38 cellular contexts compared by ENCODE assay signal in genomic region chr9:100785946-100786345, GRCh38.
"Had no signal": no experiment of that assay in that cellular context is flagged by ENCODE, and none has a peak within 500 bp of the region (broad histone marks: within the 10 kb centered on the region; RNA-seq: fewer than 3 reads in every experiment).

No MANE protein-coding gene starts in this region.

- H3K27me3 Mint-ChIP-seq: activated naive CD4-positive, alpha-beta T cell treated with anti-CD3 and anti-CD28 coated beads, Interleukin-2, amount 10 ng/mL, durations not matched to agents 7 days and 5 days; activated naive CD4-positive, alpha-beta T cell treated with anti-CD3 and anti-CD28 coated beads, Interleukin-2, amount 50 U/mL, for 24 hours; activated naive CD8-positive, alpha-beta T cell; activated naive CD8-positive, alpha-beta T cell treated with anti-CD3 and anti-CD28 coated beads for 36 hours; activated naive CD8-positive, alpha-beta T cell treated with anti-CD3 and anti-CD28 coated beads, Interleukin-2, amount 10 ng/mL, durations not matched to agents 7 days and 5 days; activated naive CD8-positive, alpha-beta T cell treated with anti-CD3 and anti-CD28 coated beads, Interleukin-2, amount 50 U/mL, for 24 hours; activated T-cell treated with anti-CD3 and anti-CD28 coated beads, Interleukin-2, amount 50 U/mL, for 24 hours; activated T-helper 17 cell treated with anti-CD3 and anti-CD28 coated beads, Interleukin-2, amount 50 U/mL, for 72 hours; brain; central memory CD8-positive, alpha-beta T cell had no signal

- H3K27ac Mint-ChIP-seq: activated naive CD4-positive, alpha-beta T cell treated with anti-CD3 and anti-CD28 coated beads for 36 hours; activated naive CD4-positive, alpha-beta T cell treated with anti-CD3 and anti-CD28 coated beads, Interleukin-2, amount 10 ng/mL, durations not matched to agents 7 days and 5 days; activated naive CD4-positive, alpha-beta T cell treated with anti-CD3 and anti-CD28 coated beads, Interleukin-2, amount 50 U/mL, for 24 hours; activated naive CD4-positive, alpha-beta T cell treated with anti-CD3 and anti-CD28 coated beads, Interleukin-2, amount 50 U/mL, for 72 hours; activated naive CD8-positive, alpha-beta T cell; activated naive CD8-positive, alpha-beta T cell treated with anti-CD3 and anti-CD28 coated beads for 36 hours; activated naive CD8-positive, alpha-beta T cell treated with anti-CD3 and anti-CD28 coated beads, Interleukin-2, amount 10 ng/mL, durations not matched to agents 7 days and 5 days; activated naive CD8-positive, alpha-beta T cell treated with anti-CD3 and anti-CD28 coated beads, Interleukin-2, amount 50 U/mL, for 24 hours; activated T-cell treated with anti-CD3 and anti-CD28 coated beads, Interleukin-2, amount 50 U/mL, for 24 hours; activated T-cell treated with anti-CD3 and anti-CD28 coated beads, Interleukin-2, amount 50 U/mL, for 72 hours; activated T-helper 1 cell treated with anti-CD3 and anti-CD28 coated beads, Interleukin-12 subunit alpha, Interleukin-12 subunit beta, Interleukin-2, Interleukin-4 antibody, amounts not matched to agents 30 ng/mL and 10 ng/mL and 1 ng/mL, durations not matched to agents 14 hours and 24 hours and 36 hours; activated T-helper 17 cell treated with anti-CD3 and anti-CD28 coated beads, Interleukin-2, amount 50 U/mL, for 72 hours; activated T-helper 2 cell treated with anti-CD3 and anti-CD28 coated beads, Interferon-gamma antibody, Interleukin-2, Interleukin-4, amounts not matched to agents 10 μg/mL and 5 μg/mL and 100 μg/mL, durations not matched to agents 14 hours and 24 hours and 36 hours had no signal

- H3K9me3 ChIP-seq: adrenal gland, body of pancreas had no signal

- ATAC-seq: activated naive CD4-positive, alpha-beta T cell treated with anti-CD3 and anti-CD28 coated beads, Interleukin-2, amount 50 U/mL, for 72 hours; activated naive CD8-positive, alpha-beta T cell treated with anti-CD3 and anti-CD28 coated beads, Interleukin-2, amount 50 U/mL, for 24 hours; activated T-cell treated with anti-CD3 and anti-CD28 coated beads, Interleukin-2, amount 50 U/mL, for 4 hours; activated T-cell treated with anti-CD3 and anti-CD28 coated beads, Interleukin-2, amount 50 U/mL, for 72 hours; activated T-helper 17 cell treated with anti-CD3 and anti-CD28 coated beads, Interleukin-2, amount 50 U/mL, for 72 hours; body of pancreas had no signal

- H3K36me3 Mint-ChIP-seq: activated naive CD4-positive, alpha-beta T cell treated with anti-CD3 and anti-CD28 coated beads, Interleukin-2, amount 10 ng/mL, durations not matched to agents 7 days and 5 days; activated naive CD4-positive, alpha-beta T cell treated with anti-CD3 and anti-CD28 coated beads, Interleukin-2, amount 50 U/mL, for 24 hours; activated naive CD4-positive, alpha-beta T cell treated with anti-CD3 and anti-CD28 coated beads, Interleukin-2, amount 50 U/mL, for 72 hours; activated naive CD8-positive, alpha-beta T cell; activated naive CD8-positive, alpha-beta T cell treated with anti-CD3 and anti-CD28 coated beads for 36 hours; activated naive CD8-positive, alpha-beta T cell treated with anti-CD3 and anti-CD28 coated beads, Interleukin-2, amount 10 ng/mL, durations not matched to agents 7 days and 5 days; brain had no signal

- DNase-seq: activated effector memory CD4-positive, alpha-beta T cell treated with anti-CD3 and anti-CD28 coated beads, Interleukin-2, amount 50 U/mL, for 16 hours; activated effector memory CD4-positive, alpha-beta T cell treated with Interleukin-2 at 50 U/mL for 16 hours; activated gamma-delta T cell; activated gamma-delta T cell treated with Interleukin-2 at 50 U/mL for 16 hours; activated naive CD4-positive, alpha-beta T cell; activated naive CD4-positive, alpha-beta T cell treated with anti-CD3 and anti-CD28 coated beads for 36 hours; activated naive CD4-positive, alpha-beta T cell treated with anti-CD3 and anti-CD28 coated beads, Interleukin-2, amount 10 ng/mL, durations not matched to agents 7 days and 5 days; activated naive CD4-positive, alpha-beta T cell treated with anti-CD3 and anti-CD28 coated beads, Interleukin-2, amount 50 U/mL, for 16 hours; activated naive CD4-positive, alpha-beta T cell treated with Interleukin-2 at 50 U/mL for 16 hours; activated naive CD8-positive, alpha-beta T cell treated with anti-CD3 and anti-CD28 coated beads for 36 hours; activated naive CD8-positive, alpha-beta T cell treated with anti-CD3 and anti-CD28 coated beads, Interleukin-2, amount 10 ng/mL, durations not matched to agents 7 days and 5 days; activated naive CD8-positive, alpha-beta T cell treated with anti-CD3 and anti-CD28 coated beads, Interleukin-2, amount 50 U/mL, for 24 hours; activated T-cell treated with anti-CD3 and anti-CD28 coated beads, Interleukin-2, amount 50 U/mL, for 1 hour; activated T-cell treated with anti-CD3 and anti-CD28 coated beads, Interleukin-2, amount 50 U/mL, for 24 hours; activated T-cell treated with anti-CD3 and anti-CD28 coated beads, Interleukin-2, amount 50 U/mL, for 4 hours; activated T-cell treated with anti-CD3 and anti-CD28 coated beads, Interleukin-2, amount 50 U/mL, for 48 hours; activated T-cell treated with anti-CD3 and anti-CD28 coated beads, Interleukin-2, amount 50 U/mL, for 72 hours; adrenal gland; amniotic stem cell; amygdala; anterior cingulate cortex; aorta; body of pancreas; brain microvascular endothelial cell; caudate nucleus; central memory CD4-positive, alpha-beta T cell; cerebellar nuclear complex had no signal

- H3K36me3 ChIP-seq: adrenal gland, ascending aorta, brain microvascular endothelial cell, breast epithelium, cardiac muscle cell had no signal

- H3K27ac ChIP-seq: adrenal gland, ascending aorta, body of pancreas, brain microvascular endothelial cell, breast epithelium, cardiac muscle cell had no signal

- H3K27me3 ChIP-seq: adrenal gland, ascending aorta, body of pancreas, brain microvascular endothelial cell, breast epithelium, cardiac muscle cell had no signal

- H3K4me1 Mint-ChIP-seq: activated naive CD4-positive, alpha-beta T cell treated with anti-CD3 and anti-CD28 coated beads, Interleukin-2, amount 10 ng/mL, durations not matched to agents 7 days and 5 days; activated naive CD4-positive, alpha-beta T cell treated with anti-CD3 and anti-CD28 coated beads, Interleukin-2, amount 50 U/mL, for 24 hours; activated naive CD8-positive, alpha-beta T cell treated with anti-CD3 and anti-CD28 coated beads for 36 hours; activated naive CD8-positive, alpha-beta T cell treated with anti-CD3 and anti-CD28 coated beads, Interleukin-2, amount 10 ng/mL, durations not matched to agents 7 days and 5 days; activated naive CD8-positive, alpha-beta T cell treated with anti-CD3 and anti-CD28 coated beads, Interleukin-2, amount 50 U/mL, for 24 hours; activated T-helper 17 cell treated with anti-CD3 and anti-CD28 coated beads, Interleukin-2, amount 50 U/mL, for 72 hours; brain; central memory CD8-positive, alpha-beta T cell had no signal

- H3K4me3 ChIP-seq: adrenal gland, ascending aorta, breast epithelium, cardiac muscle cell had no signal

- H3K4me3 Mint-ChIP-seq: activated naive CD4-positive, alpha-beta T cell treated with anti-CD3 and anti-CD28 coated beads for 36 hours; activated naive CD4-positive, alpha-beta T cell treated with anti-CD3 and anti-CD28 coated beads, Interleukin-2, amount 10 ng/mL, durations not matched to agents 7 days and 5 days; activated naive CD4-positive, alpha-beta T cell treated with anti-CD3 and anti-CD28 coated beads, Interleukin-2, amount 50 U/mL, for 24 hours; activated naive CD8-positive, alpha-beta T cell; activated naive CD8-positive, alpha-beta T cell treated with anti-CD3 and anti-CD28 coated beads for 36 hours; activated naive CD8-positive, alpha-beta T cell treated with anti-CD3 and anti-CD28 coated beads, Interleukin-2, amount 10 ng/mL, durations not matched to agents 7 days and 5 days; activated naive CD8-positive, alpha-beta T cell treated with anti-CD3 and anti-CD28 coated beads, Interleukin-2, amount 50 U/mL, for 24 hours; activated T-cell treated with anti-CD3 and anti-CD28 coated beads, Interleukin-2, amount 50 U/mL, for 24 hours; activated T-cell treated with anti-CD3 and anti-CD28 coated beads, Interleukin-2, amount 50 U/mL, for 4 hours; activated T-cell treated with anti-CD3 and anti-CD28 coated beads, Interleukin-2, amount 50 U/mL, for 72 hours; activated T-helper 1 cell treated with anti-CD3 and anti-CD28 coated beads, Interleukin-12 subunit alpha, Interleukin-12 subunit beta, Interleukin-2, Interleukin-4 antibody, amounts not matched to agents 30 ng/mL and 10 ng/mL and 1 ng/mL, durations not matched to agents 14 hours and 24 hours and 36 hours; activated T-helper 17 cell treated with anti-CD3 and anti-CD28 coated beads, Interleukin-2, amount 50 U/mL, for 72 hours; brain; central memory CD8-positive, alpha-beta T cell had no signal

- H3K4me1 ChIP-seq: adrenal gland, ascending aorta, body of pancreas, breast epithelium had no signal
